In the genomic region with DNA sequence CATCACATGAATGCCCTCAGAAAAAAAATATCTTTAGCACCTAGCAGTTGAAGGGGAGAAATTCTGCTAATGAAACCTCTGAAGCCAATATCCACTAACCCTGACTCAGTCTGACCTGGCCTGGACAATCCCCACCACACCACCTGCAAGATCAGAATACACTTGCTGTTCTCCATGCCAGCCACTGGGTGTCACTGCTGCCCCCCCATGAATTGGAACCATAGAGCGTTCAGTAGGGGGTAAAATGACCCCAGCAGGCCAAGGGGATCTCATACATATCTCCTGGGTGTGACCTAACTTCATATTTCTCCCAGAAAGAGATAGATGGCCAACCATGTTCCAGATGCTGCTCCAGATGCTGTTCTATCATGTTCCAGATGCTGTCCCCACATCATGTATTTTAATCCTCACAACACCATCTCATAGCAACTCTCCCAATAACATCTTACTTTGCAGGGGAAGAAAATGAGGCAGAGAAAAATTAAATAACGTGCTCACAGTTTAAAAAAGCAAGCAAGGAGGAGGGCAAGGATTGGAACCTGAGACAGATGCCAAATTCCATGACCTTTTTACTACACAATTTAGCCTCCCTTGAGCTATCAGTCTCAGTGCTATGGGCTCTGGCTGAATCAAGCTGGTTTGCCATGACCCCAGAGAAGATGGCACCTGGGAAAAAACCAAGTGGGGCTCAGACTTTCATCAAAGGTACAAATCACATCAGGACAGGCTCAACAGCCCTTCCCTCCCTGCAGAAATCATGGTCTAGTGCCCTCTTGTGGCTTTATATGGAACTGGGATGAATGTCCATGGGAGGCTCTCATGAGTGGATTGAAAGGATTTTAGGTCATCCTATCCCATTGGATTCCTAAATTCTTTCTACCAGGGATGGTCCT, we compare ENCODE assay signal across 9 cellular contexts. TPM values are rescaled to one million over a fixed set of nuclear protein-coding genes. Genes with fewer than 3 reads are reported as not detected.
DNase-seq lines count a peak whose midpoint lies in the region; ATAC-seq and TF ChIP-seq lines count a peak whose summit lies in the region.
"Had no signal": no experiment of that assay in that cellular context is flagged by ENCODE, and none has a peak within 500 bp of the region (broad histone marks: within the 10 kb centered on the region; RNA-seq: fewer than 3 reads in every experiment).

No MANE protein-coding gene starts in this region.

- intact Hi-C loops in activated naive CD4-positive, alpha-beta T cell treated with anti-CD3 and anti-CD28 coated beads for 36 hours (cut with micrococcal nuclease) = loop anchor here (1.0 to 10.0 kb wide), 5 partner anchors 30 to 1620 kb away; no protein-coding TSS in a partner anchor
- intact Hi-C loops in HCT116 (cut with micrococcal nuclease) = loop anchor here (10.0 kb wide), 1 partner anchor 591 kb away; no protein-coding TSS in a partner anchor
- intact Hi-C loops in PC-3 (cut with micrococcal nuclease) = no loop called here

- no peaks in the 10 kb centered on the region for H3F3A ChIP-seq in PC-3 (ENCODE audit: low read length, unreplicated experiment)

- H3K4me1 ChIP-seq in HCT116 (ENCODE audit: control insufficient read depth in 1 of 2, insufficient read depth in 2 of 2, low read length in 2 of 2) = peaks cover 0 to 5% of the 10 kb centered on the region in 2 experiments; a peak in 2 of 4 replicates
- H3K4me1 ChIP-seq in PC-3 (ENCODE audit: insufficient read depth, low read length) = no peaks in the 10 kb centered on the region

- no peak overlapping the region for H3K9ac ChIP-seq in HCT116 (ENCODE audit: low read length)
- H3K9ac ChIP-seq in PC-3 (ENCODE audit: low read length) = no peak overlapping the region

- H3K9me2 ChIP-seq in HCT116 (ENCODE audit: insufficient read depth) (no peaks in the 10 kb centered on the region), PC-3 (replicated peaks; ENCODE audit: low read length) (no peaks in the 10 kb centered on the region)

- CTCF ChIA-PET in activated naive CD4-positive, alpha-beta T cell treated with anti-CD3 and anti-CD28 coated beads for 36 hours (lab: Charles Lee) = interaction anchor here (0.7 to 7.0 kb wide), 17 partner anchors 9 to 303 kb away, joined by 3 to 85 read pairs (median 4); no protein-coding TSS in a partner anchor
- CTCF ChIA-PET in HCT116 (lab: Charles Lee) = interaction anchor here (0.9 to 1.1 kb wide), 2 partner anchors 10 to 204 kb away, joined by 3 read pairs; no protein-coding TSS in a partner anchor
- CTCF ChIA-PET in PC-3 (lab: Charles Lee) = no interaction called here

- peak; percentile 38; the same call in 1 of the 2 replicates for TF ChIP-seq RAD21 in HCT116 (IDR thresholded peaks at IDR 0.05; ENCODE audit: low read depth)

- no peak for TF ChIP-seq POLR2A in HCT116 (IDR thresholded peaks at IDR 0.05; ENCODE audit: borderline replicate concordance, extremely low read depth, insufficient read depth, insufficient read length)

- no peak overlapping the region for H3K27ac Mint-ChIP-seq in activated naive CD4-positive, alpha-beta T cell treated with anti-CD3 and anti-CD28 coated beads for 36 hours
- H3K27ac Mint-ChIP-seq: activated naive CD8-positive, alpha-beta T cell had no signal

- ATAC-seq in HCT116 (peak; percentile 67), PC-3 (no peak), GM19035 (IDR thresholded peaks at IDR 0.05; ENCODE audit: unreplicated experiment) (no peak)

- no peaks in the 10 kb centered on the region for H3K36me3 Mint-ChIP-seq in activated naive CD4-positive, alpha-beta T cell treated with anti-CD3 and anti-CD28 coated beads for 36 hours (ENCODE audit: low read depth)
- H3K36me3 Mint-ChIP-seq: activated naive CD8-positive, alpha-beta T cell had no signal

- peak; percentile 47 for DNase-seq in activated naive CD4-positive, alpha-beta T cell treated with anti-CD3 and anti-CD28 coated beads for 36 hours
- no peak for DNase-seq in activated naive CD4-positive, alpha-beta T cell treated with anti-CD3 and anti-CD28 coated beads, Interleukin-2, amount 50 U/mL, for 16 hours
- DNase-seq in HCT116 (ENCODE audit: low read depth, low spot score) (peak; percentile 27), PC-3 (peak; percentile 42), epithelial cell of proximal tubule (ENCODE audit: low read depth) (no peak), retina (peak; percentile 64)
- no peak for DNase-seq in effector CD8-positive, alpha-beta T cell (lab: John Stamatoyannopoulos, UW)

- peak; percentile 46 to 86 (median 74); a peak in 5 of 6 replicates for TF ChIP-seq CTCF in HCT116 (IDR thresholded peaks at IDR 0.05 in 2 of 3, conservative IDR thresholded peaks at IDR 0.05 in 1 of 3; ENCODE audit: borderline replicate concordance in 1 of 3, insufficient read depth in 1 of 3, low read depth in 2 of 3, low read length in 2 of 3)
- TF ChIP-seq CTCF in PC-3 (conservative IDR thresholded peaks at IDR 0.05; ENCODE audit: low read depth, low read length) = peak; percentile 56
- peak; percentile 70 for TF ChIP-seq CTCF in epithelial cell of proximal tubule (conservative IDR thresholded peaks at IDR 0.05; ENCODE audit: low read depth, low read length)

- no peaks in the 10 kb centered on the region for H4K20me1 ChIP-seq in HCT116 (ENCODE audit: insufficient read depth)
- no peaks in the 10 kb centered on the region for H4K20me1 ChIP-seq in PC-3 (ENCODE audit: low read length)

- no peaks in the 10 kb centered on the region for H3K9me3 Mint-ChIP-seq in activated naive CD4-positive, alpha-beta T cell treated with anti-CD3 and anti-CD28 coated beads for 36 hours

- no peak overlapping the region for H3K4me3 Mint-ChIP-seq in activated naive CD4-positive, alpha-beta T cell treated with anti-CD3 and anti-CD28 coated beads for 36 hours
- H3K4me3 Mint-ChIP-seq: activated naive CD8-positive, alpha-beta T cell had no signal

- H3K4me2 ChIP-seq in HCT116 (ENCODE audit: low read length) = no peak overlapping the region
- H3K4me2 ChIP-seq in PC-3 (ENCODE audit: low read length) = no peak overlapping the region

- POLR2A ChIA-PET in HCT116 (lab: Charles Lee) (no interaction called here), PC-3 (lab: Charles Lee; ENCODE audit: unreplicated experiment) (no interaction called here)

- BruUV-seq in HCT116 (replicated peaks; lab: Mats Ljungman, UMichigan) (no TSS peak), PC-3 (replicated peaks; lab: Mats Ljungman, UMichigan) (no TSS peak)

- H3K4me1 Mint-ChIP-seq in activated naive CD4-positive, alpha-beta T cell treated with anti-CD3 and anti-CD28 coated beads for 36 hours (ENCODE audit: low read depth) = peaks cover 5% of the 10 kb centered on the region

- H3K27ac ChIP-seq in HCT116 (ENCODE audit: low read depth, low read length) = no peak overlapping the region
- H3K27ac ChIP-seq in PC-3 (ENCODE audit: low read length) = no peak overlapping the region

- H3K36me3 ChIP-seq in HCT116 (ENCODE audit: control insufficient read depth in 1 of 2, insufficient read depth in 2 of 2, low read length in 2 of 2) = no peaks in the 10 kb centered on the region
- no peaks in the 10 kb centered on the region for H3K36me3 ChIP-seq in PC-3 (ENCODE audit: low read depth, low read length)

- peaks cover 6% of the 10 kb centered on the region for H3K27me3 Mint-ChIP-seq in activated naive CD4-positive, alpha-beta T cell treated with anti-CD3 and anti-CD28 coated beads for 36 hours (ENCODE audit: low read depth)

- H3K79me2 ChIP-seq in HCT116 (ENCODE audit: insufficient read depth, low read length) (no peaks in the 10 kb centered on the region), PC-3 (ENCODE audit: low read length) (no peaks in the 10 kb centered on the region)

- H3K9me3 ChIP-seq in HCT116 (ENCODE audit: control insufficient read depth in 1 of 2, insufficient read depth in 1 of 2, low read depth in 1 of 2, low read length in 2 of 2) (no peaks in the 10 kb centered on the region), PC-3 (ENCODE audit: low read length) (no peaks in the 10 kb centered on the region)

- H2AFZ ChIP-seq in HCT116 (ENCODE audit: low read depth, low read length, poor library complexity, severe bottlenecking) (no peak overlapping the region), PC-3 (ENCODE audit: low read length) (no peak overlapping the region)

- H3K27me3 ChIP-seq in HCT116 (ENCODE audit: insufficient read depth, low read length) = no peaks in the 10 kb centered on the region
- no peaks in the 10 kb centered on the region for H3K27me3 ChIP-seq in PC-3 (ENCODE audit: low read length)

- RAD21 ChIA-PET in HCT116 (lab: Charles Lee; ENCODE audit: low non-redundant PET in 1 of 2, low total read pairs in 2 of 2, uncharacterized antibody in 2 of 2, unreplicated experiment in 2 of 2) = no interaction called here

- no peak overlapping the region for H3K4me3 ChIP-seq in HCT116 (replicated peaks in 1 of 2; ENCODE audit: low read depth in 1 of 2, low read length in 2 of 2)
- H3K4me3 ChIP-seq in PC-3 (ENCODE audit: low read length) = no peak overlapping the region
- H3K4me3 ChIP-seq in epithelial cell of proximal tubule (ENCODE audit: low read depth, low read length) = no peak overlapping the region

TF ChIP-seq in HCT116, 20 proteins besides CTCF, POLR2A, EP300 and RAD21:
- TF ChIP-seq CEBPB (IDR thresholded peaks at IDR 0.05; ENCODE audit: low read depth) = no peak

RNA-seq across cellular contexts. Expression of gene NTRK3, which starts 12.4 kb away (rescaled TPM):
- 1 to 10 TPM in 1 of 2 experiments, under 1 TPM in 1; 0.95 to 1.4 TPM for total RNA-seq in activated naive CD4-positive, alpha-beta T cell treated with anti-CD3 and anti-CD28 coated beads for 36 hours
- total RNA-seq in HCT116 (2021; ENCODE audit: unreplicated experiment) = not detected
- polyA plus RNA-seq in HCT116 (2012) = not detected in 2 replicates
- not detected in 2 replicates for total RNA-seq in PC-3 (2014; rRNA removed)
- not detected in 2 replicates for total RNA-seq in epithelial cell of proximal tubule

Comparison
In these comparisons a context has a peak if more than half of its experiments do, and no peak if none do; other contexts are left out.
1. DNase-seq: peak in activated naive CD4-positive, alpha-beta T cell treated with anti-CD3 and anti-CD28 coated beads for 36 hours (single experiment), HCT116 (single experiment), PC-3 (single experiment) and retina (single experiment); none in activated naive CD4-positive, alpha-beta T cell treated with anti-CD3 and anti-CD28 coated beads, Interleukin-2, amount 50 U/mL, for 16 hours (single experiment), epithelial cell of proximal tubule (single experiment) and effector CD8-positive, alpha-beta T cell (single experiment).
2. Peak in every context shown above with its lines, with median percentiles within 50 percentile points of each other: CTCF ChIP-seq.